ENCODE assay signal across 1 cellular context in the genomic region with DNA sequence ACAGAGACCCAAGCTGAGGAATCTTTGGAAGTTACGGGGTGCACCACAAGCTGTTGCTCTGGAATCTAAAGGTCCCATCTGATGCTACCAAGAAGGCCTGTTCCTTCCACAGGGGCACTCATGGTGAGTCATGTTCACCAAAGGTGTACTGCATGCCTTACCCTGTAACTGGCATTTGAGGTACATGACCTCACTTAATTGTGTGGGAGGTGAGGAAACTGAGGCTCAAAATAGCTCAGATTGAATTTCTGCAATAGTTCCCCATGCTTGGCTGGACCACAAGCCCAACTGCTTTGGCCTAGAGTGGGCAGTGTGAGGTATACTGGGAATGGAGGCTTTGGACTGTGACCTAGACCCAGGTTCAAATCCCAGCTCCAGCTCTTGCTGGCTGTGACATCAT.
TF ChIP-seq lines count a peak whose summit lies in the region.

No MANE protein-coding gene starts in this region.

TF ChIP-seq in HCT116, 20 proteins besides CTCF, POLR2A, EP300 and RAD21:
- TF ChIP-seq YY1 (IDR thresholded peaks at IDR 0.05; ENCODE audit: extremely low read depth, insufficient replicate concordance, low read depth, low read length) = no peak
- TF ChIP-seq CEBPB (IDR thresholded peaks at IDR 0.05; ENCODE audit: low read depth) = no peak
- TF ChIP-seq JUND (IDR thresholded peaks at IDR 0.05) = no peak
- TF ChIP-seq SP1 (IDR thresholded peaks at IDR 0.05; ENCODE audit: low read depth) = no peak
- no peak for TF ChIP-seq EZH2 (IDR thresholded peaks at IDR 0.05)
- TF ChIP-seq, protein P1, sequence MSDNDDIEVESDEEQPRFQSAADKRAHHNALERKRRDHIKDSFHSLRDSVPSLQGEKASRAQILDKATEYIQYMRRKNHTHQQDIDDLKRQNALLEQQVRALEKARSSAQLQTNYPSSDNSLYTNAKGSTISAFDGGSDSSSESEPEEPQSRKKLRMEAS (IDR thresholded peaks at IDR 0.05) = no peak
- TF ChIP-seq POLR2AphosphoS5 (IDR thresholded peaks at IDR 0.05; ENCODE audit: low read depth, low read length) = no peak
- TF ChIP-seq ZFX (IDR thresholded peaks at IDR 0.05) = no peak
- TF ChIP-seq TCF7L2 (IDR thresholded peaks at IDR 0.05; ENCODE audit: borderline replicate concordance, extremely low read depth, insufficient read depth, insufficient read length) = no peak
- TF ChIP-seq SIN3A (IDR thresholded peaks at IDR 0.05; ENCODE audit: low read depth) = no peak
